18 cellular contexts compared by ENCODE assay signal in the genomic region with DNA sequence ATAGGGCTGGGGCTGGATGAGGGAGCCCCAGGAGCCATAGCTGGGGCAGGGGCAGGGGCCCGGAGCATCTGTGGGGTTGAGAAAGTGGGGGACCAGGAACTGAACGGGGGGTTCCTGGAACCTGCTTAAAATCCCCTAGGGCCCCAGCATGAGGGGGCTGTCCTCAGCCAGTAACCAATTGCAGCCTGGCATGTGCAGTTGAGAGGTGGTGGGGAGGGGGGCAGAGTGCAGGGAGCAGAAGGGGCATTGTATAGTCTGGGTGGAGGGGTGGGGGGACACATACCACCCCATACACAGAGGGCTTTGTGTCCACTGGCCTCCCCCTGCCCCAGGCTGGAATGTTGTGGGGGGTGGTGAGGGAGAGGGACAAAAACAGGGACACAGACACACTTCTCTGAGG. TPM values are rescaled to one million over a fixed set of nuclear protein-coding genes. Genes with fewer than 3 reads are reported as not detected.
A peak's percentile ranks its signal among the peaks of the same experiment; 100 is the strongest.
DNase-seq lines count a peak whose midpoint lies in the region; ATAC-seq, FAIRE-seq and TF ChIP-seq lines count a peak whose summit lies in the region.
"Had no signal": no experiment of that assay in that cellular context is flagged by ENCODE, and none has a peak within 500 bp of the region (broad histone marks: within the 10 kb centered on the region; RNA-seq: fewer than 3 reads in every experiment).

A gene (minus strand): TSS at position 101 of the 400 bp plus-strand sequence. CDS start 63 bp downstream, at position 38.

- FAIRE-seq in HepG2 (lab: Jason Lieb, UNC) (no peak), H1 (lab: Jason Lieb, UNC) (no peak)

- H3K79me2 ChIP-seq in HepG2 (ENCODE audit: insufficient read depth, low read length): peaks cover 5% of the 10 kb centered on the region
- peaks cover 0 to 5% of the 10 kb centered on the region in 2 experiments; a peak in 2 of 4 replicates for H3K79me2 ChIP-seq in H1 (ENCODE audit: control insufficient read depth in 1 of 2, insufficient read depth in 2 of 2, low read length in 2 of 2)

- TF ChIP-seq POLR2A in HepG2 (IDR thresholded peaks at IDR 0.05; ENCODE audit: insufficient read depth in 1 of 2, low read depth in 2 of 2, low read length in 2 of 2) (no peak), right lobe of liver (IDR thresholded peaks at IDR 0.05) (no peak), H1 (IDR thresholded peaks at IDR 0.05; ENCODE audit: control extremely low read depth in 1 of 2, low read depth in 2 of 2, low read length in 2 of 2) (no peak)

- no peak within 1 kb of the TSS for H3K27ac Mint-ChIP-seq in activated naive CD8-positive, alpha-beta T cell treated with anti-CD3 and anti-CD28 coated beads for 36 hours
- H3K27ac Mint-ChIP-seq: H9 had no signal

- H3K36me3 Mint-ChIP-seq in activated naive CD8-positive, alpha-beta T cell treated with anti-CD3 and anti-CD28 coated beads for 36 hours: no peaks in the 10 kb centered on the region

- no peak within 1 kb of the TSS for H3K23ac ChIP-seq in H1 (ENCODE audit: insufficient read length)
- H3K23ac ChIP-seq in neuronal stem cell (ENCODE audit: low read depth, low read length, poor library complexity): no peak within 1 kb of the TSS

- H3K18ac ChIP-seq in H1 (ENCODE audit: extremely low read depth, low read length): no peak within 1 kb of the TSS
- H3K18ac ChIP-seq in neuronal stem cell (ENCODE audit: low read length): peak within 1 kb of the TSS; percentile 16

- no peak within 1 kb of the TSS for H3K56ac ChIP-seq in H1 (replicated peaks; ENCODE audit: insufficient read length, low read depth, low read length)

- H4K20me1 ChIP-seq in HepG2 (ENCODE audit: insufficient read depth, low read length) (peaks cover under 1% of the 10 kb centered on the region; the same call in 1 of the 2 replicates), H1 (replicated peaks in 1 of 2; ENCODE audit: control insufficient read depth in 1 of 2, insufficient read depth in 2 of 2, low read length in 2 of 2) (no peaks in the 10 kb centered on the region)

- POLR2A ChIA-PET in HepG2 (lab: Yijun Ruan, JAX): interaction anchor here (1.5 kb wide), 1 partner anchor 86 kb away, joined by 4 read pairs; a partner anchor contains a TSS
- POLR2A ChIA-PET in H1 (lab: Charles Lee; ENCODE audit: partially characterized antibody): no interaction called here

- no peak within 1 kb of the TSS for H3K4me3 Mint-ChIP-seq in activated naive CD8-positive, alpha-beta T cell treated with anti-CD3 and anti-CD28 coated beads for 36 hours
- H3K4me3 Mint-ChIP-seq: H9 had no signal

- H2BK15ac ChIP-seq in H1 (ENCODE audit: low read length) (0 out of 2 replicates have a peak within 1 kb of the TSS, but pooled peaks have one; percentile 61), neuronal stem cell (ENCODE audit: low read length) (peak within 1 kb of the TSS; percentile 34)

- no TSS peak for BruUV-seq in HepG2 (replicated peaks; lab: Mats Ljungman, UMichigan)

- no peaks in the 10 kb centered on the region; a peak in 1 of 5 replicates for H3K27me3 ChIP-seq in HepG2 (ENCODE audit: control insufficient read depth in 1 of 2, insufficient read depth in 2 of 2, low read length in 2 of 2)
- H3K27me3 ChIP-seq in right lobe of liver: no peaks in the 10 kb centered on the region
- no peaks in the 10 kb centered on the region; a peak in 1 of 7 replicates for H3K27me3 ChIP-seq in H1 (replicated peaks in 1 of 4; ENCODE audit: control insufficient read depth in 3 of 4, extremely low read depth in 1 of 4, insufficient read depth in 3 of 4, low read length in 3 of 4)
- H3K27me3 ChIP-seq in neuronal stem cell (ENCODE audit: control insufficient read depth in 3 of 3, insufficient read depth in 3 of 3, low read depth in 1 of 3, low read length in 3 of 3): no peaks in the 10 kb centered on the region
- H3K27me3 ChIP-seq in brain microvascular endothelial cell (replicated peaks): no peaks in the 10 kb centered on the region
- H3K27me3 ChIP-seq: SJCRH30 had no signal

- H3K4me3 ChIP-seq in HepG2 (replicated peaks in 1 of 3; ENCODE audit: insufficient read depth in 1 of 3, low read depth in 2 of 3, low read length in 3 of 3) (peak within 1 kb of the TSS; percentile 7 to 55 (median 39); a peak in 5 of 6 replicates), right lobe of liver (no peak within 1 kb of the TSS), H1 (ENCODE audit: extremely low read depth in 1 of 4, insufficient read depth in 2 of 4, low read depth in 3 of 4, low read length in 4 of 4) (no peak within 1 kb of the TSS), neuronal stem cell (ENCODE audit: low read length in 2 of 2) (no peak within 1 kb of the TSS), brain microvascular endothelial cell (ENCODE audit: low read depth, low read length) (no peak within 1 kb of the TSS)
- H3K4me3 ChIP-seq: PC-9, SJCRH30 had no signal

- H3K27ac ChIP-seq in HepG2 (ENCODE audit: extremely low read length, insufficient read depth, low read length) (no peak within 1 kb of the TSS), right lobe of liver (no peak within 1 kb of the TSS), H1 (ENCODE audit: low read depth, low read length) (no peak within 1 kb of the TSS), neuronal stem cell (replicated peaks; ENCODE audit: low read length) (no peak within 1 kb of the TSS), brain microvascular endothelial cell (no peak within 1 kb of the TSS)
- H3K27ac ChIP-seq: C4-2B, PC-9, SJCRH30 had no signal

- H3K9me3 ChIP-seq in HepG2 (ENCODE audit: low read length) (no peaks in the 10 kb centered on the region), right lobe of liver (no peaks in the 10 kb centered on the region), H1 (ENCODE audit: insufficient read depth in 2 of 2, low read depth in 1 of 2, low read length in 1 of 2) (no peaks in the 10 kb centered on the region), neuronal stem cell (replicated peaks in 1 of 2; ENCODE audit: control insufficient read depth in 2 of 2, insufficient read depth in 1 of 2, low read depth in 1 of 2, low read length in 2 of 2) (no peaks in the 10 kb centered on the region)
- H3K9me3 ChIP-seq: SJCRH30 had no signal

- H3K79me1 ChIP-seq in H1 (ENCODE audit: low read depth, low read length) (0 out of 2 replicates have a peak, but pooled peaks cover 3% of the 10 kb centered on the region), neuronal stem cell (ENCODE audit: low read depth, low read length) (peaks cover 1% of the 10 kb centered on the region)

- H3K14ac ChIP-seq in H1 (ENCODE audit: insufficient read length): no peak within 1 kb of the TSS
- no peak within 1 kb of the TSS for H3K14ac ChIP-seq in neuronal stem cell (ENCODE audit: low read length)

- H3K4ac ChIP-seq in H1 (replicated peaks; ENCODE audit: insufficient read length, low read depth, low read length) (no peak within 1 kb of the TSS), neuronal stem cell (ENCODE audit: low read length) (no peak within 1 kb of the TSS)

- CTCF ChIA-PET in HepG2 (lab: Yijun Ruan, JAX; ENCODE audit: low intra/inter-chr PET ratio, low total read pairs) (no interaction called here), H1 (lab: Charles Lee; ENCODE audit: partially characterized antibody) (interaction anchor here (1.2 to 12.1 kb wide), 3 partner anchors 17 to 86 kb away, joined by 3 to 201 read pairs (median 83); a partner anchor contains a TSS)

- H2BK12ac ChIP-seq in H1 (ENCODE audit: low read depth, low read length) (peak within 1 kb of the TSS; percentile 60; the same call in 1 of the 2 replicates), neuronal stem cell (ENCODE audit: low read length) (no peak within 1 kb of the TSS)

- intact Hi-C loops in HepG2 (cut with micrococcal nuclease; ENCODE audit: unreplicated experiment) (loop anchor here (5.0 kb wide), 1 partner anchor 83 kb away; a partner anchor contains a TSS), right lobe of liver (cut with DNase I) (no loop called here)

- DNase-seq in HepG2 (ENCODE audit: low spot score): peak; percentile 46
- DNase-seq in right lobe of liver: no peak
- DNase-seq in H1 (ENCODE audit: low read depth in 1 of 2, low spot score in 2 of 2): no peak
- DNase-seq in neuronal stem cell (ENCODE audit: low spot score): no peak
- DNase-seq in brain microvascular endothelial cell: no peak
- DNase-seq in DMS153 (lab: John Stamatoyannopoulos, UW): no peak
- DNase-seq in activated naive CD8-positive, alpha-beta T cell treated with anti-CD3 and anti-CD28 coated beads for 36 hours: no peak
- no peak for DNase-seq in activated CD8-positive, alpha-beta memory T cell treated with anti-CD3 and anti-CD28 coated beads, Interleukin-2, amount 50 U/mL, for 48 hours
- DNase-seq: 8988T, H9, IMR-90, Kasumi-1, NCI-H1417, NCI-H187 treated with DMSO at 0.1 percent for 48 hours, NCI-H524, PC-9, SJCRH30 had no signal

- H3K4me2 ChIP-seq in HepG2 (ENCODE audit: low read depth, low read length) (peak within 1 kb of the TSS; percentile 59), H1 (ENCODE audit: insufficient read depth in 1 of 2, low read depth in 2 of 2, low read length in 2 of 2) (no peak within 1 kb of the TSS), neuronal stem cell (ENCODE audit: insufficient read depth, low read length, poor library complexity, severe bottlenecking) (no peak within 1 kb of the TSS)
- H3K4me2 ChIP-seq: PC-9 had no signal

- H2BK120ac ChIP-seq in H1 (replicated peaks; ENCODE audit: low read depth, low read length) (no peak within 1 kb of the TSS), neuronal stem cell (ENCODE audit: low read depth, low read length) (no peak within 1 kb of the TSS)

- TF ChIP-seq RAD21 in HepG2 (CRISPR knock-in tag; IDR thresholded peaks at IDR 0.05) (no peak), H1 (IDR thresholded peaks at IDR 0.05 in 1 of 2, conservative IDR thresholded peaks at IDR 0.05 in 1 of 2; ENCODE audit: low read depth in 2 of 2, low read length in 2 of 2) (no peak)

- H3K9ac ChIP-seq in HepG2 (ENCODE audit: insufficient read depth, low read depth, low read length) (peak within 1 kb of the TSS; percentile 49; the same call in 1 of the 2 replicates), H1 (replicated peaks in 1 of 4; ENCODE audit: extremely low read depth in 1 of 4, low read depth in 3 of 4, low read length in 3 of 4) (no peak within 1 kb of the TSS), neuronal stem cell (ENCODE audit: low read depth, low read length, poor library complexity) (no peak within 1 kb of the TSS)

- H2AFZ ChIP-seq in HepG2 (ENCODE audit: low read length): peak within 1 kb of the TSS; percentile 11
- 0 out of 2 replicates have a peak within 1 kb of the TSS, but pooled peaks have one; percentile 45 for H2AFZ ChIP-seq in H1 (ENCODE audit: low read length)
- H2AFZ ChIP-seq in neuronal stem cell (ENCODE audit: low read length): peak within 1 kb of the TSS; percentile 81
- H2AFZ ChIP-seq: PC-9 had no signal

- H4K91ac ChIP-seq in H1 (replicated peaks; ENCODE audit: insufficient read length, low read length) (no peak within 1 kb of the TSS), neuronal stem cell (ENCODE audit: low read depth, low read length, poor library complexity) (no peak within 1 kb of the TSS)

- no peak for TF ChIP-seq CTCF in HepG2 (CRISPR knock-in tag; IDR thresholded peaks at IDR 0.05)
- no peak for TF ChIP-seq CTCF in right lobe of liver (IDR thresholded peaks at IDR 0.05)
- no peak for TF ChIP-seq CTCF in H1 (IDR thresholded peaks at IDR 0.05; ENCODE audit: control extremely low read depth in 1 of 3, insufficient read depth in 1 of 3, low read depth in 1 of 3, low read length in 3 of 3)
- TF ChIP-seq CTCF in brain microvascular endothelial cell (IDR thresholded peaks at IDR 0.05; ENCODE audit: low read depth, low read length, missing control alignments): no peak

- H3K27me3 Mint-ChIP-seq in activated naive CD8-positive, alpha-beta T cell treated with anti-CD3 and anti-CD28 coated beads for 36 hours: no peaks in the 10 kb centered on the region

- H3K9me3 Mint-ChIP-seq in activated naive CD8-positive, alpha-beta T cell treated with anti-CD3 and anti-CD28 coated beads for 36 hours: no peaks in the 10 kb centered on the region
- H3K9me3 Mint-ChIP-seq: H9 had no signal

- H3K36me3 ChIP-seq in HepG2 (replicated peaks in 1 of 2; ENCODE audit: control insufficient read depth in 1 of 2, insufficient read depth in 2 of 2, low read length in 2 of 2) (no peaks in the 10 kb centered on the region), right lobe of liver (no peaks in the 10 kb centered on the region), H1 (ENCODE audit: control insufficient read depth in 2 of 4, insufficient read depth in 4 of 4, low read length in 3 of 4) (no peaks in the 10 kb centered on the region), neuronal stem cell (replicated peaks in 1 of 2; ENCODE audit: control insufficient read depth in 2 of 2, insufficient read depth in 2 of 2, low read length in 2 of 2) (no peaks in the 10 kb centered on the region), brain microvascular endothelial cell (replicated peaks) (no peaks in the 10 kb centered on the region)
- H3K36me3 ChIP-seq: SJCRH30 had no signal

- H4K5ac ChIP-seq in H1 (ENCODE audit: insufficient read length, low read depth, low read length): no peak within 1 kb of the TSS

- 8% methylated on average over 2 of the region's 2 CpGs for WGBS in HepG2 (ENCODE audit: low lambda C conversion rate)
- WGBS in right lobe of liver (ENCODE audit: insufficient coverage, low coverage, low lambda C conversion rate, missing lambda C conversion rate): 39% methylated on average over 2 of the region's 2 CpGs
- 100% methylated on average over 1 of the region's 2 CpGs; no CpG with 5 or more reads in 1 of the 2 experiments for WGBS in H1 (ENCODE audit: extremely low coverage in 1 of 2, insufficient coverage in 1 of 2, insufficient read length in 1 of 2, insufficient replicate concordance in 2 of 2, low coverage in 1 of 2, low lambda C conversion rate in 2 of 2, missing lambda C conversion rate in 1 of 2), 2 experiments
- WGBS in neuronal stem cell (ENCODE audit: extremely low coverage in 2 of 2, insufficient read length in 2 of 2, insufficient replicate concordance in 1 of 2), 2 donors: no CpG with 5 or more reads among the region's 2 CpGs

- H3K23me2 ChIP-seq in H1 (ENCODE audit: low read depth, low read length): peaks cover 12% of the 10 kb centered on the region; the same call in 1 of the 2 replicates

- no peak within 1 kb of the TSS for H2BK5ac ChIP-seq in H1 (ENCODE audit: low read depth, low read length)
- no peak within 1 kb of the TSS for H2BK5ac ChIP-seq in neuronal stem cell (ENCODE audit: low read length)

- TF ChIP-seq EP300 in HepG2 (IDR thresholded peaks at IDR 0.05; ENCODE audit: low read depth in 2 of 2, low read length in 2 of 2) (no peak), HepG2 (CRISPR knock-in tag; IDR thresholded peaks at IDR 0.05; ENCODE audit: borderline replicate concordance) (no peak), H1 (IDR thresholded peaks at IDR 0.05; ENCODE audit: borderline replicate concordance in 1 of 2, low read depth in 2 of 2, low read length in 2 of 2) (no peak)

- H4K8ac ChIP-seq in H1 (ENCODE audit: extremely low read depth, insufficient read depth, low read length) (peak within 1 kb of the TSS; percentile 35; the same call in 1 of the 2 replicates), neuronal stem cell (ENCODE audit: low read depth, low read length) (no peak within 1 kb of the TSS)

- no peak for ATAC-seq in HepG2
- no peak for ATAC-seq in right lobe of liver

- H3K4me1 ChIP-seq in HepG2 (ENCODE audit: insufficient read depth, low read length) (peaks cover 85% of the 10 kb centered on the region), right lobe of liver (peaks cover 0 to 19% (median under 1%) of the 10 kb centered on the region in 4 donors), H1 (replicated peaks in 1 of 4; ENCODE audit: control insufficient read depth in 3 of 4, insufficient read depth in 4 of 4, low read length in 3 of 4) (peaks cover 3 to 12% (median 8%) of the 10 kb centered on the region in 4 experiments), neuronal stem cell (ENCODE audit: control insufficient read depth in 2 of 2, insufficient read depth in 1 of 2, low read depth in 1 of 2, low read length in 2 of 2) (peaks cover 18 to 20% of the 10 kb centered on the region in 2 donors)

- H2BK20ac ChIP-seq in H1 (ENCODE audit: low read length): peak within 1 kb of the TSS; percentile 86; the same call in 1 of the 2 replicates

- H2AK5ac ChIP-seq in H1 (ENCODE audit: low read depth, low read length) (no peak within 1 kb of the TSS), neuronal stem cell (ENCODE audit: low read depth, low read length) (no peak within 1 kb of the TSS)

- in situ Hi-C loops in HepG2 (cut with HindIII; ENCODE audit: extremely low pct_ligation_motif_present, low pct_unique_long_range_greater_than_20kb): no loop called here
- in situ Hi-C loops in brain microvascular endothelial cell (cut with HindIII; ENCODE audit: low pct_ligation_motif_present, low sequenced_read_pairs): no loop called here

- peaks cover 18% of the 10 kb centered on the region for H3K4me1 Mint-ChIP-seq in activated naive CD8-positive, alpha-beta T cell treated with anti-CD3 and anti-CD28 coated beads for 36 hours

RNA-seq across cellular contexts. Expression of the gene that starts here (rescaled TPM):
- total RNA-seq in HepG2 (2016; rRNA removed; fragmentation: Illumina TruSeq; extraction: Trizol) (7.3 and 18.3 TPM in 2 replicates), right lobe of liver (10 to 100 TPM in 1 of 6 experiments, 1 to 10 TPM in 5; 2.1 to 14.3 (median 6.5) TPM)
- 3.3 and 3.6 TPM in 2 replicates for total RNA-seq in HepG2 (2016; cell fraction: cytosol; rRNA removed; fragmentation: Illumina TruSeq; extraction: Trizol; ENCODE audit: low read depth)
- total RNA-seq in HepG2 (2016; cell fraction: insoluble cytoplasmic fraction; rRNA removed; fragmentation: Illumina TruSeq; extraction: Trizol): 6.2 and 18.9 TPM in 2 replicates
- 6.8 and 7.5 TPM in 2 replicates for total RNA-seq in HepG2 (2016; cell fraction: membrane; rRNA removed; fragmentation: Illumina TruSeq; extraction: Trizol)
- total RNA-seq in HepG2 (2016; cell fraction: nucleus; rRNA removed; fragmentation: Illumina TruSeq; extraction: Trizol): 17.3 and 17.7 TPM in 2 replicates
- polyA plus RNA-seq in HepG2 (2011; rRNA removed) (24.6 and 26.7 TPM in 2 replicates), H1 (2011; rRNA removed) (5.1 and 8.1 TPM in 2 replicates)
- 25.7 and 26.7 TPM in 2 replicates for polyA plus RNA-seq in HepG2 (2011; cell fraction: cytosol; rRNA removed)
- polyA plus RNA-seq in HepG2 (2011; cell fraction: nucleus; rRNA removed): 23.6 and 24.3 TPM in 2 replicates
- polyA plus RNA-seq in HepG2 (2012): 12.7 and 16.3 TPM in 2 replicates
- 3.8 and 3.9 TPM in 2 replicates for polyA plus RNA-seq in HepG2 (2016; cell fraction: cytosol; fragmentation: Illumina TruSeq; extraction: Trizol; ENCODE audit: low read depth)
- polyA plus RNA-seq in HepG2 (2016; cell fraction: insoluble cytoplasmic fraction; fragmentation: Illumina TruSeq; extraction: Trizol; ENCODE audit: low read depth): 7.7 and 9.4 TPM in 2 replicates
- polyA plus RNA-seq in HepG2 (2016; cell fraction: membrane; fragmentation: Illumina TruSeq; extraction: Trizol; ENCODE audit: low read depth): 7.1 and 7.5 TPM in 2 replicates
- 35.3 and 35.6 TPM in 2 replicates for polyA plus RNA-seq in HepG2 (2016; cell fraction: nucleus; fragmentation: Illumina TruSeq; extraction: Trizol; ENCODE audit: insufficient read depth, low read depth)
- polyA minus RNA-seq in HepG2 (2011; rRNA and poly(A)+ RNA removed; ENCODE audit: low replicate concordance): 0.94 and 16.6 TPM in 2 replicates
- polyA minus RNA-seq in HepG2 (2011; cell fraction: cytosol; rRNA and poly(A)+ RNA removed): 7.5 and 8.2 TPM in 2 replicates
- polyA minus RNA-seq in HepG2 (2011; cell fraction: nucleus; rRNA and poly(A)+ RNA removed): 5.5 and 7.5 TPM in 2 replicates
- 4.1 and 6.1 TPM in 2 replicates for total RNA-seq in H1 (2021; fragmentation: NEBNext Ultra II Directional; extraction: Animal tissue kit (Norgen Biotek cat#: 25700))
- polyA plus RNA-seq in H1 (2011; cell fraction: cytosol; rRNA removed): 4.9 TPM
- polyA plus RNA-seq in H1 (2011; cell fraction: nucleus; rRNA removed): 5.7 TPM
- 3.4 to 4.9 TPM (median 3.8 TPM) in 4 replicates for polyA plus RNA-seq in H1 (2012, experiment 1 of 2)
- 2.4 TPM for polyA plus RNA-seq in H1 (2012, experiment 2 of 2)
- polyA plus RNA-seq in H1 (2013, experiment 1 of 2): 5.7 TPM
- polyA plus RNA-seq in H1 (2013, experiment 2 of 2): 5.1 TPM
- 1.3 and 2.4 TPM in 2 replicates for polyA minus RNA-seq in H1 (2011; rRNA and poly(A)+ RNA removed)
- polyA minus RNA-seq in H1 (2011; cell fraction: cytosol; rRNA and poly(A)+ RNA removed): 6.1 TPM
- 1.7 TPM for polyA minus RNA-seq in H1 (2011; cell fraction: nucleus; rRNA and poly(A)+ RNA removed)
- 9.1 TPM for polyA plus RNA-seq in neuronal stem cell (2013, experiment 1 of 2)
- polyA plus RNA-seq in neuronal stem cell (2013, experiment 2 of 2): 8.4 TPM
- total RNA-seq in activated naive CD8-positive, alpha-beta T cell treated with anti-CD3 and anti-CD28 coated beads for 36 hours: 1 to 10 TPM; 2.9 to 3.7 TPM

Comparison
In these comparisons a context has a peak if more than half of its experiments do, and no peak if none do; other contexts are left out.
1. H3K4me3 ChIP-seq: peak in HepG2 (3 of 3); none in right lobe of liver (0 of 3), H1 (0 of 4), neuronal stem cell (0 of 2) and brain microvascular endothelial cell (single experiment).
2. H2AFZ ChIP-seq: peak in every context shown above with its lines; median percentile 81 in neuronal stem cell; 45 in H1; 11 in HepG2.